In genomic region chr2:96011129-96011455, GRCh38 we compare ENCODE assay signal across 7 cellular contexts. TPM values are rescaled to one million over a fixed set of nuclear protein-coding genes. Genes with fewer than 3 reads are reported as not detected.
DNase-seq lines count a peak whose midpoint lies in the region; ATAC-seq and TF ChIP-seq lines count a peak whose summit lies in the region.
"Not testable (repeated sequence)": the region's sequence is repeated elsewhere in the genome, so short reads cannot be mapped to it uniquely, and the experiment has no call there.

No MANE protein-coding gene starts in this region.

- H3K27ac Mint-ChIP-seq in activated CD4-positive, alpha-beta memory T cell treated with anti-CD3 and anti-CD28 coated beads for 36 hours = not testable (repeated sequence)

- not testable (repeated sequence) for H3K4me3 ChIP-seq in colonic mucosa
- peak overlapping the region; percentile 46 for H3K4me3 ChIP-seq in iPS-15b (ENCODE audit: low read depth, low read length)

- peak; percentile 10 for ATAC-seq in HG02588 (IDR thresholded peaks at IDR 0.05; ENCODE audit: unreplicated experiment)

- H3K9me3 ChIP-seq in colonic mucosa; iPS-15b (ENCODE audit: control insufficient read depth, insufficient read depth, low read length): not testable (repeated sequence)

- H3K9me3 Mint-ChIP-seq in activated CD4-positive, alpha-beta memory T cell treated with anti-CD3 and anti-CD28 coated beads for 36 hours = not testable (repeated sequence)

- not testable (repeated sequence) for H3K27ac ChIP-seq in colonic mucosa

- H3K27me3 Mint-ChIP-seq in activated CD4-positive, alpha-beta memory T cell treated with anti-CD3 and anti-CD28 coated beads for 36 hours = not testable (repeated sequence)

- not testable (repeated sequence) for H3K27me3 ChIP-seq in colonic mucosa; iPS-15b (ENCODE audit: control insufficient read depth, insufficient read depth, low read length)

- DNase-seq in LoVo (ENCODE audit: low spot score) (peak; percentile 14), colonic mucosa (peak; percentile 38), pons (ENCODE audit: low spot score) (peak; percentile 70)
- DNase-seq in activated CD4-positive, alpha-beta memory T cell treated with anti-CD3 and anti-CD28 coated beads for 36 hours = peak; percentile 68

- CTCF ChIA-PET in activated CD4-positive, alpha-beta memory T cell treated with anti-CD3 and anti-CD28 coated beads for 36 hours (lab: Charles Lee) = interaction anchor here (1.4 kb wide), 1 partner anchor 11 kb away, joined by 5 read pairs; no protein-coding TSS in a partner anchor

- intact Hi-C loops in activated CD4-positive, alpha-beta memory T cell treated with anti-CD3 and anti-CD28 coated beads for 36 hours (cut with micrococcal nuclease) = not testable (repeated sequence)
- intact Hi-C loops in colonic mucosa (cut with DNase I) = loop anchor here (10.0 kb wide), 1 partner anchor 254 kb away; the partner anchor contains the start of genes CIAO1 and TMEM127

- POLR2A ChIA-PET in activated CD4-positive, alpha-beta memory T cell treated with anti-CD3 and anti-CD28 coated beads for 36 hours (lab: Charles Lee) = not testable (repeated sequence)

- H3K4me1 ChIP-seq in colonic mucosa; iPS-15b (ENCODE audit: control insufficient read depth, insufficient read depth, low read length): not testable (repeated sequence)

- H3K36me3 ChIP-seq in colonic mucosa; iPS-15b (ENCODE audit: control insufficient read depth, insufficient read depth, low read length): not testable (repeated sequence)

- not testable (repeated sequence) for H3K9ac ChIP-seq in colonic mucosa (ENCODE audit: low read depth in 2 of 2, low read length in 2 of 2); iPS-15b (ENCODE audit: low read depth, low read length)

- not testable (repeated sequence) for H3K4me1 Mint-ChIP-seq in activated CD4-positive, alpha-beta memory T cell treated with anti-CD3 and anti-CD28 coated beads for 36 hours (ENCODE audit: low read depth)

- H3K36me3 Mint-ChIP-seq in activated CD4-positive, alpha-beta memory T cell treated with anti-CD3 and anti-CD28 coated beads for 36 hours = not testable (repeated sequence)

- peak overlapping the region; percentile 62 for H3K4me3 Mint-ChIP-seq in activated CD4-positive, alpha-beta memory T cell treated with anti-CD3 and anti-CD28 coated beads for 36 hours

- TF ChIP-seq CTCF in GM12873 (IDR thresholded peaks at IDR 0.05; ENCODE audit: insufficient read depth, low read depth, low read length, missing control alignments) = peak; percentile 38
- TF ChIP-seq CTCF in colonic mucosa (IDR thresholded peaks at IDR 0.05) = not testable (repeated sequence)

RNA-seq across cellular contexts. Expression of gene ANKRD36C, which starts 19.5 kb away (rescaled TPM):
- 10 to 100 TPM; 32.4 to 37.3 TPM for total RNA-seq in activated CD4-positive, alpha-beta memory T cell treated with anti-CD3 and anti-CD28 coated beads for 36 hours
- total RNA-seq in colonic mucosa = 10 to 100 TPM; 18.9 to 24.9 TPM

RNA-seq across cellular contexts. Expression of gene GPAT2, which starts 23.6 kb away (rescaled TPM):
- total RNA-seq in activated CD4-positive, alpha-beta memory T cell treated with anti-CD3 and anti-CD28 coated beads for 36 hours = 10 to 100 TPM; 15.4 to 16.4 TPM
- 1 to 10 TPM; 2.4 to 6.6 TPM for total RNA-seq in colonic mucosa

Comparison
In these comparisons a context has a peak if more than half of its experiments do, and no peak if none do; other contexts are left out.
1. DNase-seq: peak in every context shown above with its lines; median percentile 70 in pons; 68 in activated CD4-positive, alpha-beta memory T cell treated with anti-CD3 and anti-CD28 coated beads for 36 hours; 38 in colonic mucosa; 14 in LoVo.